1 cellular context compared by ENCODE assay signal in the genomic region with DNA sequence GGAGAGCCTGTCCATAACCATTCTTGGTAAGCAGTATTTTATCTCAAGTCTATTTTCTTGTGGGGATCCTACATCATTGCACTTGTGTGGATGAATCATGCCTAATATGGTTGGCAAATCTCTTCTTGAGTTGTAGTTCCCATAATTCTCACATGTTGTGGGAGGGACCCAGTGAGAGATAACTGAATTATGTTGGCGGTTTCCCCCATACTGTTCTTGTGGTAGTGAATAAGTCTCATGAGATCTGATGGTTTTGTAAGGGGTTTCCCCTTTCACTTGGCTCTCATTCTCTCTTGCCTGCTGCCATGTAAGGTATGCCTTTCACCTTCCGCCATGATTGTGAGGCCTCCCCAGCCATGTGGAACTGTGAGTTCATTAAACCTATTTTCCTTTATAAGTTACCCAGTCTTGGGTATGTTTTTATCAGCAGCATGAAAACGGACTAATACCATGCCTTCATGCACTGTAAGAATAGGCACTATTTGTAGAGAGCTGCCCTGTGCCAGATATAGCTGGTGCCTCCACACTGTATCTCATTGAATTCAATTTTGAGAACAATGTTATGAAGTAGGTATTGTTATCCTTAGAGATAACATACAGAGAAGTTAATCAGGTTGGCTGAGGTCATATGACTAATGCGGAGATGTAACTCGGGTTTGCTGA.
TF ChIP-seq lines count a peak whose summit lies in the region.

No MANE protein-coding gene starts in this region.

TF ChIP-seq in GM12878, 131 proteins besides CTCF, POLR2A, EP300 and RAD21 (continued from another document and continues in another):
- no peak for TF ChIP-seq NRF1 (conservative IDR thresholded peaks at IDR 0.05; ENCODE audit: low read depth, low read length)
- TF ChIP-seq CBFB (IDR thresholded peaks at IDR 0.05; ENCODE audit: low read depth) = 0 out of 2 replicates have a peak, but pooled peaks have one; percentile 18
- TF ChIP-seq, protein P1, sequence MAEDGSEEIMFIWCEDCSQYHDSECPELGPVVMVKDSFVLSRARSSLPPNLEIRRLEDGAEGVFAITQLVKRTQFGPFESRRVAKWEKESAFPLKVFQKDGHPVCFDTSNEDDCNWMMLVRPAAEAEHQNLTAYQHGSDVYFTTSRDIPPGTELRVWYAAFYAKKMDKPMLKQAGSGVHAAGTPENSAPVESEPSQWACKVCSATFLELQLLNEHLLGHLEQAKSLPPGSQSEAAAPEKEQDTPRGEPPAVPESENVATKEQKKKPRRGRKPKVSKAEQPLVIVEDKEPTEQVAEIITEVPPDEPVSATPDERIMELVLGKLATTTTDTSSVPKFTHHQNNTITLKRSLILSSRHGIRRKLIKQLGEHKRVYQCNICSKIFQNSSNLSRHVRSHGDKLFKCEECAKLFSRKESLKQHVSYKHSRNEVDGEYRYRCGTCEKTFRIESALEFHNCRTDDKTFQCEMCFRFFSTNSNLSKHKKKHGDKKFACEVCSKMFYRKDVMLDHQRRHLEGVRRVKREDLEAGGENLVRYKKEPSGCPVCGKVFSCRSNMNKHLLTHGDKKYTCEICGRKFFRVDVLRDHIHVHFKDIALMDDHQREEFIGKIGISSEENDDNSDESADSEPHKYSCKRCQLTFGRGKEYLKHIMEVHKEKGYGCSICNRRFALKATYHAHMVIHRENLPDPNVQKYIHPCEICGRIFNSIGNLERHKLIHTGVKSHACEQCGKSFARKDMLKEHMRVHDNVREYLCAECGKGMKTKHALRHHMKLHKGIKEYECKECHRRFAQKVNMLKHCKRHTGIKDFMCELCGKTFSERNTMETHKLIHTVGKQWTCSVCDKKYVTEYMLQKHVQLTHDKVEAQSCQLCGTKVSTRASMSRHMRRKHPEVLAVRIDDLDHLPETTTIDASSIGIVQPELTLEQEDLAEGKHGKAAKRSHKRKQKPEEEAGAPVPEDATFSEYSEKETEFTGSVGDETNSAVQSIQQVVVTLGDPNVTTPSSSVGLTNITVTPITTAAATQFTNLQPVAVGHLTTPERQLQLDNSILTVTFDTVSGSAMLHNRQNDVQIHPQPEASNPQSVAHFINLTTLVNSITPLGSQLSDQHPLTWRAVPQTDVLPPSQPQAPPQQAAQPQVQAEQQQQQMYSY (CRISPR knock-in tag; IDR thresholded peaks at IDR 0.05) = no peak
- TF ChIP-seq, protein P2, sequence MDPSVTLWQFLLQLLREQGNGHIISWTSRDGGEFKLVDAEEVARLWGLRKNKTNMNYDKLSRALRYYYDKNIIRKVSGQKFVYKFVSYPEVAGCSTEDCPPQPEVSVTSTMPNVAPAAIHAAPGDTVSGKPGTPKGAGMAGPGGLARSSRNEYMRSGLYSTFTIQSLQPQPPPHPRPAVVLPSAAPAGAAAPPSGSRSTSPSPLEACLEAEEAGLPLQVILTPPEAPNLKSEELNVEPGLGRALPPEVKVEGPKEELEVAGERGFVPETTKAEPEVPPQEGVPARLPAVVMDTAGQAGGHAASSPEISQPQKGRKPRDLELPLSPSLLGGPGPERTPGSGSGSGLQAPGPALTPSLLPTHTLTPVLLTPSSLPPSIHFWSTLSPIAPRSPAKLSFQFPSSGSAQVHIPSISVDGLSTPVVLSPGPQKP (IDR thresholded peaks at IDR 0.05; ENCODE audit: low read depth, low read length) = 0 out of 2 replicates have a peak, but pooled peaks have one; percentile 21
- TF ChIP-seq, protein P3, sequence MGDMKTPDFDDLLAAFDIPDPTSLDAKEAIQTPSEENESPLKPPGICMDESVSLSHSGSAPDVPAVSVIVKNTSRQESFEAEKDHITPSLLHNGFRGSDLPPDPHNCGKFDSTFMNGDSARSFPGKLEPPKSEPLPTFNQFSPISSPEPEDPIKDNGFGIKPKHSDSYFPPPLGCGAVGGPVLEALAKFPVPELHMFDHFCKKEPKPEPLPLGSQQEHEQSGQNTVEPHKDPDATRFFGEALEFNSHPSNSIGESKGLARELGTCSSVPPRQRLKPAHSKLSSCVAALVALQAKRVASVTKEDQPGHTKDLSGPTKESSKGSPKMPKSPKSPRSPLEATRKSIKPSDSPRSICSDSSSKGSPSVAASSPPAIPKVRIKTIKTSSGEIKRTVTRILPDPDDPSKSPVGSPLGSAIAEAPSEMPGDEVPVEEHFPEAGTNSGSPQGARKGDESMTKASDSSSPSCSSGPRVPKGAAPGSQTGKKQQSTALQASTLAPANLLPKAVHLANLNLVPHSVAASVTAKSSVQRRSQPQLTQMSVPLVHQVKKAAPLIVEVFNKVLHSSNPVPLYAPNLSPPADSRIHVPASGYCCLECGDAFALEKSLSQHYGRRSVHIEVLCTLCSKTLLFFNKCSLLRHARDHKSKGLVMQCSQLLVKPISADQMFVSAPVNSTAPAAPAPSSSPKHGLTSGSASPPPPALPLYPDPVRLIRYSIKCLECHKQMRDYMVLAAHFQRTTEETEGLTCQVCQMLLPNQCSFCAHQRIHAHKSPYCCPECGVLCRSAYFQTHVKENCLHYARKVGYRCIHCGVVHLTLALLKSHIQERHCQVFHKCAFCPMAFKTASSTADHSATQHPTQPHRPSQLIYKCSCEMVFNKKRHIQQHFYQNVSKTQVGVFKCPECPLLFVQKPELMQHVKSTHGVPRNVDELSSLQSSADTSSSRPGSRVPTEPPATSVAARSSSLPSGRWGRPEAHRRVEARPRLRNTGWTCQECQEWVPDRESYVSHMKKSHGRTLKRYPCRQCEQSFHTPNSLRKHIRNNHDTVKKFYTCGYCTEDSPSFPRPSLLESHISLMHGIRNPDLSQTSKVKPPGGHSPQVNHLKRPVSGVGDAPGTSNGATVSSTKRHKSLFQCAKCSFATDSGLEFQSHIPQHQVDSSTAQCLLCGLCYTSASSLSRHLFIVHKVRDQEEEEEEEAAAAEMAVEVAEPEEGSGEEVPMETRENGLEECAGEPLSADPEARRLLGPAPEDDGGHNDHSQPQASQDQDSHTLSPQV (IDR thresholded peaks at IDR 0.05) = peak; percentile 37; the same call in 1 of the 2 replicates
- TF ChIP-seq SMAD1 (IDR thresholded peaks at IDR 0.05; ENCODE audit: low read depth, partially characterized antibody) = peak; percentile 62
- no peak for TF ChIP-seq KLF5 (IDR thresholded peaks at IDR 0.05; ENCODE audit: partially characterized antibody)
- TF ChIP-seq HCFC1 (IDR thresholded peaks at IDR 0.05; ENCODE audit: low read length) = no peak
- 0 out of 2 replicates have a peak, but pooled peaks have one; percentile 13 for TF ChIP-seq PAX5 (IDR thresholded peaks at IDR 0.05; ENCODE audit: borderline replicate concordance, low read depth, low read length)
- TF ChIP-seq YY1 (IDR thresholded peaks at IDR 0.05; ENCODE audit: low read depth, low read length) = peak; percentile 80
- peak; percentile 64 for TF ChIP-seq RUNX3 (IDR thresholded peaks at IDR 0.05; ENCODE audit: low read length)
- TF ChIP-seq, protein P4, sequence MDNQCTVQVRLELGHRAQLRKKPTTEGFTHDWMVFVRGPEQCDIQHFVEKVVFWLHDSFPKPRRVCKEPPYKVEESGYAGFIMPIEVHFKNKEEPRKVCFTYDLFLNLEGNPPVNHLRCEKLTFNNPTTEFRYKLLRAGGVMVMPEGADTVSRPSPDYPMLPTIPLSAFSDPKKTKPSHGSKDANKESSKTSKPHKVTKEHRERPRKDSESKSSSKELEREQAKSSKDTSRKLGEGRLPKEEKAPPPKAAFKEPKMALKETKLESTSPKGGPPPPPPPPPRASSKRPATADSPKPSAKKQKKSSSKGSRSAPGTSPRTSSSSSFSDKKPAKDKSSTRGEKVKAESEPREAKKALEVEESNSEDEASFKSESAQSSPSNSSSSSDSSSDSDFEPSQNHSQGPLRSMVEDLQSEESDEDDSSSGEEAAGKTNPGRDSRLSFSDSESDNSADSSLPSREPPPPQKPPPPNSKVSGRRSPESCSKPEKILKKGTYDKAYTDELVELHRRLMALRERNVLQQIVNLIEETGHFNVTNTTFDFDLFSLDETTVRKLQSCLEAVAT (IDR thresholded peaks at IDR 0.05) = peak; percentile 64
- TF ChIP-seq BHLHE40 (IDR thresholded peaks at IDR 0.05; ENCODE audit: borderline replicate concordance in 1 of 2, low read depth in 2 of 2, low read length in 1 of 2) = peak in 1 of 2 experiments; percentile 11; a peak in 1 of 4 replicates
- TF ChIP-seq, protein P5, sequence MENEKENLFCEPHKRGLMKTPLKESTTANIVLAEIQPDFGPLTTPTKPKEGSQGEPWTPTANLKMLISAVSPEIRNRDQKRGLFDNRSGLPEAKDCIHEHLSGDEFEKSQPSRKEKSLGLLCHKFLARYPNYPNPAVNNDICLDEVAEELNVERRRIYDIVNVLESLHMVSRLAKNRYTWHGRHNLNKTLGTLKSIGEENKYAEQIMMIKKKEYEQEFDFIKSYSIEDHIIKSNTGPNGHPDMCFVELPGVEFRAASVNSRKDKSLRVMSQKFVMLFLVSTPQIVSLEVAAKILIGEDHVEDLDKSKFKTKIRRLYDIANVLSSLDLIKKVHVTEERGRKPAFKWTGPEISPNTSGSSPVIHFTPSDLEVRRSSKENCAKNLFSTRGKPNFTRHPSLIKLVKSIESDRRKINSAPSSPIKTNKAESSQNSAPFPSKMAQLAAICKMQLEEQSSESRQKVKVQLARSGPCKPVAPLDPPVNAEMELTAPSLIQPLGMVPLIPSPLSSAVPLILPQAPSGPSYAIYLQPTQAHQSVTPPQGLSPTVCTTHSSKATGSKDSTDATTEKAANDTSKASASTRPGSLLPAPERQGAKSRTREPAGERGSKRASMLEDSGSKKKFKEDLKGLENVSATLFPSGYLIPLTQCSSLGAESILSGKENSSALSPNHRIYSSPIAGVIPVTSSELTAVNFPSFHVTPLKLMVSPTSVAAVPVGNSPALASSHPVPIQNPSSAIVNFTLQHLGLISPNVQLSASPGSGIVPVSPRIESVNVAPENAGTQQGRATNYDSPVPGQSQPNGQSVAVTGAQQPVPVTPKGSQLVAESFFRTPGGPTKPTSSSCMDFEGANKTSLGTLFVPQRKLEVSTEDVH (IDR thresholded peaks at IDR 0.05; ENCODE audit: low read depth, partially characterized antibody) = no peak
- TF ChIP-seq BMI1 (IDR thresholded peaks at IDR 0.05; ENCODE audit: borderline replicate concordance) = no peak
- TF ChIP-seq CBX3 (IDR thresholded peaks at IDR 0.05; ENCODE audit: borderline replicate concordance, low read depth) = no peak
- peak; percentile 53 for TF ChIP-seq ATF7 (IDR thresholded peaks at IDR 0.05; ENCODE audit: low read depth)
- no peak for TF ChIP-seq SUZ12 (IDR thresholded peaks at IDR 0.05; ENCODE audit: unreplicated experiment)
- 0 out of 2 replicates have a peak, but pooled peaks have one; percentile 32 for TF ChIP-seq CHD2 (IDR thresholded peaks at IDR 0.05; ENCODE audit: borderline replicate concordance, low read depth, low read length)
- TF ChIP-seq ZNF217 (IDR thresholded peaks at IDR 0.05) = peak; percentile 50; the same call in 1 of the 2 replicates
- TF ChIP-seq ZNF207 (IDR thresholded peaks at IDR 0.05; ENCODE audit: borderline replicate concordance) = no peak
- TF ChIP-seq, protein P6, sequence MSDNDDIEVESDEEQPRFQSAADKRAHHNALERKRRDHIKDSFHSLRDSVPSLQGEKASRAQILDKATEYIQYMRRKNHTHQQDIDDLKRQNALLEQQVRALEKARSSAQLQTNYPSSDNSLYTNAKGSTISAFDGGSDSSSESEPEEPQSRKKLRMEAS (IDR thresholded peaks at IDR 0.05; ENCODE audit: low read depth, low read length) = no peak
- TF ChIP-seq NR2C1 (IDR thresholded peaks at IDR 0.05) = no peak
- TF ChIP-seq, protein P7, sequence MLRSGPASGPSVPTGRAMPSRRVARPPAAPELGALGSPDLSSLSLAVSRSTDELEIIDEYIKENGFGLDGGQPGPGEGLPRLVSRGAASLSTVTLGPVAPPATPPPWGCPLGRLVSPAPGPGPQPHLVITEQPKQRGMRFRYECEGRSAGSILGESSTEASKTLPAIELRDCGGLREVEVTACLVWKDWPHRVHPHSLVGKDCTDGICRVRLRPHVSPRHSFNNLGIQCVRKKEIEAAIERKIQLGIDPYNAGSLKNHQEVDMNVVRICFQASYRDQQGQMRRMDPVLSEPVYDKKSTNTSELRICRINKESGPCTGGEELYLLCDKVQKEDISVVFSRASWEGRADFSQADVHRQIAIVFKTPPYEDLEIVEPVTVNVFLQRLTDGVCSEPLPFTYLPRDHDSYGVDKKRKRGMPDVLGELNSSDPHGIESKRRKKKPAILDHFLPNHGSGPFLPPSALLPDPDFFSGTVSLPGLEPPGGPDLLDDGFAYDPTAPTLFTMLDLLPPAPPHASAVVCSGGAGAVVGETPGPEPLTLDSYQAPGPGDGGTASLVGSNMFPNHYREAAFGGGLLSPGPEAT (IDR thresholded peaks at IDR 0.05; ENCODE audit: low read depth) = peak; percentile 54; the same call in 1 of the 2 replicates
- TF ChIP-seq, protein P8, sequence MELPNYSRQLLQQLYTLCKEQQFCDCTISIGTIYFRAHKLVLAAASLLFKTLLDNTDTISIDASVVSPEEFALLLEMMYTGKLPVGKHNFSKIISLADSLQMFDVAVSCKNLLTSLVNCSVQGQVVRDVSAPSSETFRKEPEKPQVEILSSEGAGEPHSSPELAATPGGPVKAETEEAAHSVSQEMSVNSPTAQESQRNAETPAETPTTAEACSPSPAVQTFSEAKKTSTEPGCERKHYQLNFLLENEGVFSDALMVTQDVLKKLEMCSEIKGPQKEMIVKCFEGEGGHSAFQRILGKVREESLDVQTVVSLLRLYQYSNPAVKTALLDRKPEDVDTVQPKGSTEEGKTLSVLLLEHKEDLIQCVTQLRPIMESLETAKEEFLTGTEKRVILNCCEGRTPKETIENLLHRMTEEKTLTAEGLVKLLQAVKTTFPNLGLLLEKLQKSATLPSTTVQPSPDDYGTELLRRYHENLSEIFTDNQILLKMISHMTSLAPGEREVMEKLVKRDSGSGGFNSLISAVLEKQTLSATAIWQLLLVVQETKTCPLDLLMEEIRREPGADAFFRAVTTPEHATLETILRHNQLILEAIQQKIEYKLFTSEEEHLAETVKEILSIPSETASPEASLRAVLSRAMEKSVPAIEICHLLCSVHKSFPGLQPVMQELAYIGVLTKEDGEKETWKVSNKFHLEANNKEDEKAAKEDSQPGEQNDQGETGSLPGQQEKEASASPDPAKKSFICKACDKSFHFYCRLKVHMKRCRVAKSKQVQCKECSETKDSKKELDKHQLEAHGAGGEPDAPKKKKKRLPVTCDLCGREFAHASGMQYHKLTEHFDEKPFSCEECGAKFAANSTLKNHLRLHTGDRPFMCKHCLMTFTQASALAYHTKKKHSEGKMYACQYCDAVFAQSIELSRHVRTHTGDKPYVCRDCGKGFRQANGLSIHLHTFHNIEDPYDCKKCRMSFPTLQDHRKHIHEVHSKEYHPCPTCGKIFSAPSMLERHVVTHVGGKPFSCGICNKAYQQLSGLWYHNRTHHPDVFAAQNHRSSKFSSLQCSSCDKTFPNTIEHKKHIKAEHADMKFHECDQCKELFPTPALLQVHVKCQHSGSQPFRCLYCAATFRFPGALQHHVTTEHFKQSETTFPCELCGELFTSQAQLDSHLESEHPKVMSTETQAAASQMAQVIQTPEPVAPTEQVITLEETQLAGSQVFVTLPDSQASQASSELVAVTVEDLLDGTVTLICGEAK (IDR thresholded peaks at IDR 0.05; ENCODE audit: borderline replicate concordance) = no peak
- TF ChIP-seq MEF2B (IDR thresholded peaks at IDR 0.05; ENCODE audit: partially characterized antibody, poor library complexity, severe bottlenecking) = peak; percentile 90
- TF ChIP-seq NFIC (IDR thresholded peaks at IDR 0.05; ENCODE audit: low read depth, low read length) = no peak
- TF ChIP-seq ZZZ3 (IDR thresholded peaks at IDR 0.05; ENCODE audit: control insufficient read depth, insufficient read length, low read depth) = no peak
- TF ChIP-seq EZH2 (IDR thresholded peaks at IDR 0.05; ENCODE audit: borderline replicate concordance, control insufficient read depth, low read depth, low read length) = no peak
